Comparison of ENCODE assay signal across 9 cellular contexts in genomic region chr9:114386361-114386885, GRCh38. TPM values are rescaled to one million over a fixed set of nuclear protein-coding genes. Genes with fewer than 3 reads are reported as not detected.
DNase-seq lines count a peak whose midpoint lies in the region; ATAC-seq and TF ChIP-seq lines count a peak whose summit lies in the region.
"Had no signal": no experiment of that assay in that cellular context is flagged by ENCODE, and none has a peak within 500 bp of the region (broad histone marks: within the 10 kb centered on the region; RNA-seq: fewer than 3 reads in every experiment).

No MANE protein-coding gene starts in this region.

- peak overlapping the region; percentile 98 for H3K4me3 ChIP-seq in CD4-positive, CD25-positive, alpha-beta regulatory T cell (ENCODE audit: low read depth, low read length)
- H3K4me3 ChIP-seq in OCI-LY3 (ENCODE audit: low read length) = peak overlapping the region; percentile 89
- H3K4me3 ChIP-seq in neural progenitor cell = no peak overlapping the region
- no peak overlapping the region for H3K4me3 ChIP-seq in HAP-1

- in situ Hi-C loops in HAP-1 (cut with MboI; ENCODE audit: low sequenced_read_pairs) = no loop called here

- no peaks in the 10 kb centered on the region for H3K9me3 ChIP-seq in CD4-positive, CD25-positive, alpha-beta regulatory T cell (ENCODE audit: control insufficient read depth in 2 of 2, low read length in 2 of 2)
- H3K9me3 ChIP-seq in OCI-LY3 (ENCODE audit: insufficient read depth, low read length) (no peaks in the 10 kb centered on the region), neural progenitor cell (ENCODE audit: low read depth) (no peaks in the 10 kb centered on the region), HAP-1 (no peaks in the 10 kb centered on the region)

- no peaks in the 10 kb centered on the region for H3K27me3 Mint-ChIP-seq in CD4-positive, CD25-positive, alpha-beta regulatory T cell
- H3K27me3 Mint-ChIP-seq in endothelial cell (ENCODE audit: unreplicated experiment) (peaks cover 14% of the 10 kb centered on the region), neural progenitor cell (ENCODE audit: insufficient read depth, low read depth) (peaks cover 4% of the 10 kb centered on the region)

- H3K27ac Mint-ChIP-seq in CD4-positive, CD25-positive, alpha-beta regulatory T cell = peak overlapping the region; percentile 96 to 100 (median 97)
- H3K27ac Mint-ChIP-seq in endothelial cell (ENCODE audit: unreplicated experiment) (peak overlapping the region; percentile 94), neural progenitor cell (peak overlapping the region; percentile 85)

- H3K9ac ChIP-seq in OCI-LY3 (ENCODE audit: low read length) (peak overlapping the region; percentile 98), neural progenitor cell (no peak overlapping the region)

- peaks cover 44% of the 10 kb centered on the region for H3K36me3 Mint-ChIP-seq in CD4-positive, CD25-positive, alpha-beta regulatory T cell
- H3K36me3 Mint-ChIP-seq in endothelial cell (ENCODE audit: low read depth, unreplicated experiment) = peaks cover 7% of the 10 kb centered on the region
- no peaks in the 10 kb centered on the region for H3K36me3 Mint-ChIP-seq in neural progenitor cell

- peaks cover 11 to 76% (median 57%) of the 10 kb centered on the region in 4 donors for H3K4me1 Mint-ChIP-seq in CD4-positive, CD25-positive, alpha-beta regulatory T cell
- H3K4me1 Mint-ChIP-seq in endothelial cell (ENCODE audit: unreplicated experiment) (peaks cover 79% of the 10 kb centered on the region), neural progenitor cell (peaks cover 77% of the 10 kb centered on the region)

- peaks cover 29% of the 10 kb centered on the region for H3F3A ChIP-seq in neural progenitor cell (ENCODE audit: low read depth)

- H3K27ac ChIP-seq in CD4-positive, CD25-positive, alpha-beta regulatory T cell (ENCODE audit: insufficient read depth, low read length, poor library complexity, severe bottlenecking) = peak overlapping the region; percentile 98
- H3K27ac ChIP-seq in OCI-LY3 (ENCODE audit: low read length) = peak overlapping the region; percentile 99
- H3K27ac ChIP-seq in neural progenitor cell = no peak overlapping the region

- no peak for ATAC-seq in CD4-positive, CD25-positive, alpha-beta regulatory T cell (ENCODE audit: low read depth in 2 of 2)

- peaks cover 83% of the 10 kb centered on the region for H3K4me1 ChIP-seq in CD4-positive, CD25-positive, alpha-beta regulatory T cell (ENCODE audit: control insufficient read depth, insufficient read depth, low read length, poor library complexity, severe bottlenecking)
- H3K4me1 ChIP-seq in OCI-LY3 (ENCODE audit: low read length) (peaks cover 94% of the 10 kb centered on the region), neural progenitor cell (peaks cover 56% of the 10 kb centered on the region), HAP-1 (no peaks in the 10 kb centered on the region)

- H4K20me1 ChIP-seq in OCI-LY3 (ENCODE audit: insufficient read depth, low read length) (peaks cover 7% of the 10 kb centered on the region; the same call in 1 of the 2 replicates), neural progenitor cell (ENCODE audit: low read depth) (peaks cover 13% of the 10 kb centered on the region)

- H3K79me2 ChIP-seq in OCI-LY3 (ENCODE audit: low read length) (peaks cover 93% of the 10 kb centered on the region), neural progenitor cell (ENCODE audit: low read depth) (peaks cover 4% of the 10 kb centered on the region)

- peaks cover 19% of the 10 kb centered on the region for H3K36me3 ChIP-seq in CD4-positive, CD25-positive, alpha-beta regulatory T cell (ENCODE audit: control insufficient read depth, insufficient read depth, low read length)
- H3K36me3 ChIP-seq in OCI-LY3 (replicated peaks; ENCODE audit: low read depth, low read length) = peaks cover 40% of the 10 kb centered on the region
- no peaks in the 10 kb centered on the region for H3K36me3 ChIP-seq in neural progenitor cell
- H3K36me3 ChIP-seq in HAP-1 (replicated peaks) = peaks cover 4% of the 10 kb centered on the region

- DNase-seq in CD4-positive, CD25-positive, alpha-beta regulatory T cell = no peak
- DNase-seq in endothelial cell (ENCODE audit: low spot score) = no peak
- no peak for DNase-seq in neural progenitor cell (ENCODE audit: low spot score)
- no peak for DNase-seq in NCI-H226
- DNase-seq in stimulated activated naive CD4-positive, alpha-beta T cell treated with Interleukin-2 at 50 U/mL for 16 hours (lab: John Stamatoyannopoulos, UW) = no peak
- DNase-seq in HAP-1 (ENCODE audit: low spot score in 2 of 2) = no peak
- no peak for DNase-seq in foreskin melanocyte
- DNase-seq: activated gamma-delta T cell had no signal

- TF ChIP-seq CTCF in OCI-LY3 (IDR thresholded peaks at IDR 0.05; ENCODE audit: low read depth, low read length) (no peak), endothelial cell (IDR thresholded peaks at IDR 0.05; ENCODE audit: unreplicated experiment) (no peak), neural progenitor cell (IDR thresholded peaks at IDR 0.05) (no peak)

- no peak overlapping the region for H2AFZ ChIP-seq in OCI-LY3 (ENCODE audit: low read depth, low read length)
- H2AFZ ChIP-seq in neural progenitor cell (replicated peaks) = no peak overlapping the region

- peak overlapping the region; percentile 93 to 99 (median 97) for H3K4me3 Mint-ChIP-seq in CD4-positive, CD25-positive, alpha-beta regulatory T cell
- H3K4me3 Mint-ChIP-seq in endothelial cell (ENCODE audit: unreplicated experiment) (peak overlapping the region; percentile 97), neural progenitor cell (peak overlapping the region; percentile 83)

- H3K9me3 Mint-ChIP-seq in CD4-positive, CD25-positive, alpha-beta regulatory T cell = peaks cover 0 to 2% (median 0%) of the 10 kb centered on the region in 7 donors
- H3K9me3 Mint-ChIP-seq in endothelial cell (ENCODE audit: unreplicated experiment) (no peaks in the 10 kb centered on the region), neural progenitor cell (no peaks in the 10 kb centered on the region)

- no peaks in the 10 kb centered on the region for H3K27me3 ChIP-seq in CD4-positive, CD25-positive, alpha-beta regulatory T cell (ENCODE audit: control insufficient read depth, insufficient read depth, low read length)
- H3K27me3 ChIP-seq in OCI-LY3 (ENCODE audit: low read depth, low read length) (no peaks in the 10 kb centered on the region), neural progenitor cell (no peaks in the 10 kb centered on the region), HAP-1 (ENCODE audit: low read depth) (no peaks in the 10 kb centered on the region)

- peak overlapping the region; percentile 99 for H3K4me2 ChIP-seq in OCI-LY3 (ENCODE audit: low read length)
- peak overlapping the region; percentile 77 for H3K4me2 ChIP-seq in neural progenitor cell

RNA-seq across cellular contexts. Expression of gene AKNA, which starts 1.4 kb away (rescaled TPM):
- 381 TPM for total RNA-seq in CD4-positive, CD25-positive, alpha-beta regulatory T cell
- 10 to 100 TPM; 11.9 to 16.6 (median 14.5) TPM for polyA plus RNA-seq in CD4-positive, CD25-positive, alpha-beta regulatory T cell
- 79.1 TPM for total RNA-seq in endothelial cell (ENCODE audit: unreplicated experiment)
- 11.4 and 13.4 TPM in 2 replicates for total RNA-seq in neural progenitor cell (ENCODE audit: low replicate concordance)

RNA-seq across cellular contexts. Expression of gene ORM2, which starts 56.8 kb away (rescaled TPM):
- total RNA-seq in CD4-positive, CD25-positive, alpha-beta regulatory T cell = not detected
- not detected for polyA plus RNA-seq in CD4-positive, CD25-positive, alpha-beta regulatory T cell
- total RNA-seq in endothelial cell (ENCODE audit: unreplicated experiment) (not detected), neural progenitor cell (ENCODE audit: low replicate concordance) (0.43 TPM in 1 of 2 replicates, not detected in the other)

Comparison
In these comparisons a context has a peak if more than half of its experiments do, and no peak if none do; other contexts are left out.
1. H3K4me3 ChIP-seq: peak in CD4-positive, CD25-positive, alpha-beta regulatory T cell (single experiment) and OCI-LY3 (single experiment); none in neural progenitor cell (single experiment) and HAP-1 (single experiment).
2. Peak in every context shown above with its lines, with median percentiles within 50 percentile points of each other: H3K27ac Mint-ChIP-seq and H3K4me3 Mint-ChIP-seq.